16 cellular contexts compared by ENCODE assay signal in genomic region chrX:129686422-129686948, GRCh38. TPM values are rescaled to one million over a fixed set of nuclear protein-coding genes. Genes with fewer than 3 reads are reported as not detected.
DNase-seq lines count a peak whose midpoint lies in the region; TF ChIP-seq lines count a peak whose summit lies in the region.
"Had no signal": no experiment of that assay in that cellular context is flagged by ENCODE, and none has a peak within 500 bp of the region (broad histone marks: within the 10 kb centered on the region; RNA-seq: fewer than 3 reads in every experiment).

No MANE protein-coding gene starts in this region.

- POLR2A ChIA-PET in HEK293T (lab: Yijun Ruan, JAX) = no interaction called here

- peak; percentile 2 for DNase-seq in G401 (ENCODE audit: low spot score)
- peak in 21 of 61 donors; percentile 0 to 23 (median 2) for DNase-seq in caudate nucleus (lab: John Stamatoyannopoulos, UW)
- DNase-seq in right atrium auricular region (ENCODE audit: low spot score) = peak; percentile 65
- DNase-seq in pons (ENCODE audit: low spot score) = peak; percentile 42
- DNase-seq in HEK293T (ENCODE audit: extremely low spot score) = no peak
- no peak for DNase-seq in kidney tubule cell (ENCODE audit: low spot score)
- no peak for DNase-seq in GDM1 (lab: John Stamatoyannopoulos, UW)
- no peak for DNase-seq in stimulated activated CD8-positive, alpha-beta memory T cell treated with anti-CD3 and anti-CD28 coated beads, Interleukin-4, amount 100 ng/mL, for 48 hours
- DNase-seq: activated CD4-positive, alpha-beta T cell treated with anti-CD3 and anti-CD28 coated beads for 48 hours; activated T-cell treated with anti-CD3 and anti-CD28 coated beads, Interleukin-2, amount 50 U/mL, for 48 hours; DMS 273 treated with DMSO at 0.1 percent for 48 hours; erythroblast; NCI-H1436 treated with DMSO at 0.1 percent for 48 hours; NCI-H748 treated with DMSO at 0.1 percent for 48 hours; pancreas; RPMI8226 had no signal

- H3K9me3 ChIP-seq in right atrium auricular region = no peaks in the 10 kb centered on the region
- H3K9me3 ChIP-seq: pancreas had no signal

- no peaks in the 10 kb centered on the region for H3K36me3 ChIP-seq in right atrium auricular region
- H3K36me3 ChIP-seq: pancreas had no signal

- no peak overlapping the region for H3K4me3 ChIP-seq in right atrium auricular region
- H3K4me3 ChIP-seq: pancreas had no signal

- H3K27me3 ChIP-seq in right atrium auricular region = no peaks in the 10 kb centered on the region
- H3K27me3 ChIP-seq: pancreas had no signal

- H3K4me1 ChIP-seq in right atrium auricular region = peaks cover 0 to 13% of the 10 kb centered on the region in 2 donors
- H3K4me1 ChIP-seq: pancreas had no signal

- in situ Hi-C loops in G401 (cut with HindIII; ENCODE audit: low sequenced_read_pairs) = no loop called here

- CTCF ChIA-PET in HEK293T (lab: Yijun Ruan, JAX) = no interaction called here

- H3K27ac ChIP-seq in caudate nucleus (ENCODE audit: low read depth, low read length) (peak overlapping the region; percentile 49), right atrium auricular region (peak overlapping the region; percentile 31 to 55)
- H3K27ac ChIP-seq: pancreas had no signal

- TF ChIP-seq CTCF in right atrium auricular region (IDR thresholded peaks at IDR 0.05) = no peak

TF ChIP-seq in HEK293T, 16 proteins besides CTCF, POLR2A, EP300 and RAD21:
- TF ChIP-seq FOXA1 (IDR thresholded peaks at IDR 0.05) (no peak), LEF1 (IDR thresholded peaks at IDR 0.05; ENCODE audit: borderline replicate concordance) (no peak), SP1 (IDR thresholded peaks at IDR 0.05) (no peak), ELF4 (IDR thresholded peaks at IDR 0.05) (no peak), FOXK2 (IDR thresholded peaks at IDR 0.05) (no peak), BHLHE40 (IDR thresholded peaks at IDR 0.05; ENCODE audit: borderline replicate concordance) (no peak), TARDBP (IDR thresholded peaks at IDR 0.05) (no peak), NFRKB (IDR thresholded peaks at IDR 0.05) (no peak), L3MBTL2 (conservative IDR thresholded peaks at IDR 0.05) (no peak), HDGF (IDR thresholded peaks at IDR 0.05; ENCODE audit: borderline replicate concordance) (no peak), SUZ12 (IDR thresholded peaks at IDR 0.05) (no peak), ZNF384 (IDR thresholded peaks at IDR 0.05) (no peak), FOXM1 (IDR thresholded peaks at IDR 0.05; ENCODE audit: borderline replicate concordance) (no peak), PKNOX1 (IDR thresholded peaks at IDR 0.05) (no peak), ARNT (IDR thresholded peaks at IDR 0.05) (no peak)
TF ChIP-seq in HEK293T: peak in this region for 0.

RNA-seq across cellular contexts. Expression of gene APLN, which starts 31.7 kb away (rescaled TPM):
- total RNA-seq in G401 (2014; rRNA removed; shearing (Covaris generic)) = not detected in 2 replicates
- 1 to 10 TPM; 2.1 to 2.3 TPM for total RNA-seq in right atrium auricular region

RNA-seq across cellular contexts. Expression of gene XPNPEP2, which starts 52.3 kb away (rescaled TPM):
- not detected in 2 replicates for total RNA-seq in G401 (2014; rRNA removed; shearing (Covaris generic))
- total RNA-seq in right atrium auricular region = 1 to 10 TPM; 2.0 to 3.5 TPM

Comparison
In these comparisons a context has a peak if more than half of its experiments do, and no peak if none do; other contexts are left out.
1. DNase-seq: peak in G401 (single experiment), right atrium auricular region (single experiment) and pons (single experiment); none in HEK293T (single experiment), kidney tubule cell (single experiment), GDM1 (single experiment) and stimulated activated CD8-positive, alpha-beta memory T cell treated with anti-CD3 and anti-CD28 coated beads, Interleukin-4, amount 100 ng/mL, for 48 hours (single experiment).